15 cellular contexts compared by ENCODE assay signal in genomic region chr6:137489410-137490371, GRCh38. TPM values are rescaled to one million over a fixed set of nuclear protein-coding genes. Genes with fewer than 3 reads are reported as not detected.
DNase-seq lines count a peak whose midpoint lies in the region; ATAC-seq, FAIRE-seq and TF ChIP-seq lines count a peak whose summit lies in the region.
"Had no signal": no experiment of that assay in that cellular context is flagged by ENCODE, and none has a peak within 500 bp of the region (broad histone marks: within the 10 kb centered on the region; RNA-seq: fewer than 3 reads in every experiment).

No MANE protein-coding gene starts in this region.

- H3K4me1 Mint-ChIP-seq in astrocyte (ENCODE audit: low read depth, unreplicated experiment), result no peaks in the 10 kb centered on the region

- H3K9ac ChIP-seq in astrocyte (ENCODE audit: low read length), result no peak overlapping the region
- H3K9ac ChIP-seq: GM23248 had no signal

- H3K36me3 Mint-ChIP-seq in astrocyte (ENCODE audit: low read depth, unreplicated experiment), result peaks cover 2% of the 10 kb centered on the region

- FAIRE-seq in astrocyte (lab: Jason Lieb, UNC), result no peak

- H3K27me3 Mint-ChIP-seq in astrocyte (ENCODE audit: low read depth, unreplicated experiment), result peaks cover 87% of the 10 kb centered on the region

- intact Hi-C loops in left ventricle myocardium inferior (cut with micrococcal nuclease) (no loop called here), Right ventricle myocardium superior (cut with DNase I) (no loop called here), left lung (cut with DNase I) (no loop called here), upper lobe of right lung (cut with DNase I) (no loop called here)

- peaks cover 100% of the 10 kb centered on the region for H3K27me3 ChIP-seq in left ventricle myocardium inferior (ENCODE audit: low read depth)
- H3K27me3 ChIP-seq in astrocyte (ENCODE audit: insufficient read depth, low read length), result peaks cover 93% of the 10 kb centered on the region
- peaks cover 100% of the 10 kb centered on the region in 2 donors for H3K27me3 ChIP-seq in left lung
- H3K27me3 ChIP-seq in upper lobe of right lung, result peaks cover 100% of the 10 kb centered on the region

- TF ChIP-seq CTCF in left ventricle myocardium inferior (IDR thresholded peaks at IDR 0.05; ENCODE audit: borderline replicate concordance), result no peak
- no peak for TF ChIP-seq CTCF in astrocyte (IDR thresholded peaks at IDR 0.05; ENCODE audit: insufficient read depth, low read depth, low read length)
- TF ChIP-seq CTCF in left lung (IDR thresholded peaks at IDR 0.05), result no peak
- no peak for TF ChIP-seq CTCF in upper lobe of right lung (IDR thresholded peaks at IDR 0.05)

- H3K9me3 Mint-ChIP-seq in astrocyte (ENCODE audit: unreplicated experiment), result peaks cover 16% of the 10 kb centered on the region

- no peaks in the 10 kb centered on the region for H3K79me2 ChIP-seq in astrocyte (ENCODE audit: insufficient read depth, low read length)

- ATAC-seq in Right ventricle myocardium superior (ENCODE audit: poor library complexity), result no peak
- ATAC-seq in left lung, result peak; percentile 34
- peak; percentile 20 for ATAC-seq in upper lobe of right lung
- ATAC-seq in HG03342 (IDR thresholded peaks at IDR 0.05; ENCODE audit: unreplicated experiment), result no peak

- peaks cover 2% of the 10 kb centered on the region for H4K20me1 ChIP-seq in astrocyte (ENCODE audit: insufficient read depth, low read length)

- H3K4me1 ChIP-seq in left ventricle myocardium inferior (peaks cover 36% of the 10 kb centered on the region), astrocyte (ENCODE audit: insufficient read depth, low read length) (no peaks in the 10 kb centered on the region), left lung (peaks cover 10 to 28% of the 10 kb centered on the region in 2 donors), upper lobe of right lung (peaks cover 20% of the 10 kb centered on the region)

- no peaks in the 10 kb centered on the region for H3K9me3 ChIP-seq in left ventricle myocardium inferior (replicated peaks)
- peaks cover 6% of the 10 kb centered on the region for H3K9me3 ChIP-seq in astrocyte (ENCODE audit: insufficient read depth, low read depth, low read length)
- no peaks in the 10 kb centered on the region for H3K9me3 ChIP-seq in left lung
- no peaks in the 10 kb centered on the region for H3K9me3 ChIP-seq in upper lobe of right lung
- H3K9me3 ChIP-seq: adrenal gland had no signal

- H3K4me3 ChIP-seq in left ventricle myocardium inferior (peak overlapping the region; percentile 49), astrocyte (ENCODE audit: insufficient read depth, low read depth, low read length) (no peak overlapping the region), left lung (no peak overlapping the region), upper lobe of right lung (no peak overlapping the region)
- H3K4me3 ChIP-seq: adrenal gland, GM23248 had no signal

- no peak overlapping the region for H3K4me3 Mint-ChIP-seq in astrocyte (ENCODE audit: unreplicated experiment)

- no peaks in the 10 kb centered on the region for H3K36me3 ChIP-seq in left ventricle myocardium inferior
- no peaks in the 10 kb centered on the region for H3K36me3 ChIP-seq in astrocyte (ENCODE audit: insufficient read depth, low read length)
- H3K36me3 ChIP-seq in left lung, result no peaks in the 10 kb centered on the region
- no peaks in the 10 kb centered on the region for H3K36me3 ChIP-seq in upper lobe of right lung
- H3K36me3 ChIP-seq: adrenal gland, stomach had no signal

- no peak for DNase-seq in left ventricle myocardium inferior
- DNase-seq in Right ventricle myocardium superior, result no peak
- DNase-seq in astrocyte (ENCODE audit: low read depth), result no peak
- peak in 1 of 2 donors; percentile 47 for DNase-seq in left lung
- no peak for DNase-seq in upper lobe of right lung
- DNase-seq in COLO829 (ENCODE audit: low spot score), result no peak
- no peak for DNase-seq in stimulated activated CD4-positive, alpha-beta T cell treated with anti-CD3 and anti-CD28 coated beads, Interleukin-4, amount 100 ng/mL, for 1 hour
- DNase-seq: adrenal gland, C1 segment of cervical spinal cord, GM23248, hippocampal formation, stomach had no signal

- peak overlapping the region; percentile 47 for H3K27ac Mint-ChIP-seq in astrocyte (ENCODE audit: unreplicated experiment)

- no peak overlapping the region for H3K4me2 ChIP-seq in astrocyte (ENCODE audit: low read length)

- H3K27ac ChIP-seq in left ventricle myocardium inferior (replicated peaks) (no peak overlapping the region), astrocyte (ENCODE audit: low read depth, low read length) (no peak overlapping the region), left lung (no peak overlapping the region), upper lobe of right lung (no peak overlapping the region)
- H3K27ac ChIP-seq: adrenal gland, GM23248, stomach, VCaP had no signal

- peak overlapping the region; percentile 10 for H2AFZ ChIP-seq in astrocyte (ENCODE audit: low read depth, low read length)
- H2AFZ ChIP-seq: GM23248 had no signal

RNA-seq across cellular contexts. Expression of gene OLIG3, which starts 4.5 kb away (rescaled TPM):
- total RNA-seq in left ventricle myocardium inferior, result not detected
- total RNA-seq in Right ventricle myocardium superior, result not detected
- total RNA-seq in astrocyte, result 0.14 TPM in 1 of 2 replicates, not detected in the other
- not detected for total RNA-seq in left lung
- not detected for total RNA-seq in upper lobe of right lung
- total RNA-seq: adrenal gland, GM23248, LHCN-M2, stomach had no signal

Comparison
In these comparisons a context has a peak if more than half of its experiments do, and no peak if none do; other contexts are left out.
1. ATAC-seq: peak in left lung (single experiment) and upper lobe of right lung (single experiment); none in Right ventricle myocardium superior (single experiment) and HG03342 (single experiment).